In the genomic region with DNA sequence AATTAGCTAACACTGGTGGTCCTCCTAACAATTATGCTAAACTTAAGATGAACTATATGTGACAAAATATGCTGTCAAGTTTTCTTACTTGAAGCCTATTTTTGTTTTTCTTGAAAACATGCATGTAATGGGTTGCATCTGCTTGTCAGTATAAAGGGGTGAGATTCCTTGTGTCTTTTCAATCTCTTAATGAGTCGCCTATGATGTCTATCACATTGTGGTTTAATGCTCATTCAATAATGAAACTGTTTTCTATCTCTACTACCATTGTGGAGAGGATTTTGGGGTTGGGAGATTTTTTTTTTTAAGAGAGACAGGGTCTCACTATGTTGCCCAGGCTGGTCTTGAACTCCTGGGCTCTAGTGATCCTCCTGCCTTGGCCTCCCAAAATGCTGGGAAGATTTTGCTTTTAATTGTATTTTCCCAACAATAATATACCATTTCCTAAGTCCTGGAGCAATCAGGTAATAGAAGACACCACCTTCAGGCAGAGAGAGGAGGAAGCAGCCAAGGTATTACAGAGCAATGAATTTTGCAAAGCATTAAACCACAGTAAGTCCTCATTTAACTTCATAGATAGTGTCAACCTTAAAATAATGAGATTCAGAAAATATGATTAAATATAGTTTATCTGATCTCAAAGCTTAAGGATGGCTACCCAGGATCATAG, we compare ENCODE assay signal across 14 cellular contexts. TPM values are rescaled to one million over a fixed set of nuclear protein-coding genes. Genes with fewer than 3 reads are reported as not detected.
DNase-seq lines count a peak whose midpoint lies in the region; ATAC-seq and TF ChIP-seq lines count a peak whose summit lies in the region.
"Had no signal": no experiment of that assay in that cellular context is flagged by ENCODE, and none has a peak within 500 bp of the region (broad histone marks: within the 10 kb centered on the region; RNA-seq: fewer than 3 reads in every experiment).

No MANE protein-coding gene starts in this region.

- POLR2A ChIA-PET in T-cell (lab: Charles Lee) = interaction anchor here (0.6 to 1.2 kb wide), 3 partner anchors 10 to 1538 kb away, joined by 4 to 10 read pairs (median 4); no protein-coding TSS in a partner anchor

- no peaks in the 10 kb centered on the region for H3K27me3 Mint-ChIP-seq in T-cell
- H3K27me3 Mint-ChIP-seq in central memory CD8-positive, alpha-beta T cell = no peaks in the 10 kb centered on the region

- ATAC-seq in T-cell (replicated peaks in 1 of 4) = peak in 1 of 4 experiments; percentile 55
- peak; percentile 66 for ATAC-seq in central memory CD8-positive, alpha-beta T cell (replicated peaks; ENCODE audit: extremely low read depth, poor library complexity, severe bottlenecking)

- H3K36me3 Mint-ChIP-seq in T-cell = no peaks in the 10 kb centered on the region
- H3K36me3 Mint-ChIP-seq in central memory CD8-positive, alpha-beta T cell (ENCODE audit: insufficient read depth) = no peaks in the 10 kb centered on the region

- H3K27ac ChIP-seq in cardiac muscle cell (no peak overlapping the region), right atrium auricular region (no peak overlapping the region)
- H3K27ac ChIP-seq: BLaER1, esophagus squamous epithelium, KMS-11, SJCRH30 had no signal

- no peaks in the 10 kb centered on the region for H3K36me3 ChIP-seq in cardiac muscle cell
- H3K36me3 ChIP-seq in right atrium auricular region = no peaks in the 10 kb centered on the region
- H3K36me3 ChIP-seq: BLaER1, esophagus squamous epithelium, SJCRH30 had no signal

- no peak for DNase-seq in cardiac muscle cell (ENCODE audit: low read depth in 1 of 2, low spot score in 1 of 2)
- no peak for DNase-seq in right atrium auricular region (ENCODE audit: low spot score)
- no peak for DNase-seq in T-cell
- DNase-seq in central memory CD8-positive, alpha-beta T cell (ENCODE audit: low spot score in 2 of 2) = no peak
- DNase-seq in retinal pigment epithelial cell (ENCODE audit: low read depth) = no peak
- DNase-seq in amniotic stem cell (lab: John Stamatoyannopoulos, UW) = no peak
- DNase-seq in NCI-H526 treated with DMSO at 0.1 percent for 48 hours (lab: John Stamatoyannopoulos, UW) = no peak
- DNase-seq in HuH-7.5 (ENCODE audit: low spot score) = no peak
- DNase-seq: esophagus squamous epithelium, NCI-H1694, SJCRH30 had no signal

- peaks cover 0 to 5% (median 0%) of the 10 kb centered on the region in 3 donors for H3K9me3 Mint-ChIP-seq in T-cell
- no peaks in the 10 kb centered on the region for H3K9me3 Mint-ChIP-seq in central memory CD8-positive, alpha-beta T cell

- H3K27me3 ChIP-seq in cardiac muscle cell (no peaks in the 10 kb centered on the region), right atrium auricular region (no peaks in the 10 kb centered on the region)
- H3K27me3 ChIP-seq: BLaER1, esophagus squamous epithelium, SJCRH30 had no signal

- peaks cover 38 to 44% (median 43%) of the 10 kb centered on the region in 3 donors for H3K4me1 Mint-ChIP-seq in T-cell
- peaks cover 17% of the 10 kb centered on the region for H3K4me1 Mint-ChIP-seq in central memory CD8-positive, alpha-beta T cell

- TF ChIP-seq CTCF in cardiac muscle cell (IDR thresholded peaks at IDR 0.05; ENCODE audit: low read depth, low read length) = peak; percentile 16
- TF ChIP-seq CTCF in right atrium auricular region (IDR thresholded peaks at IDR 0.05) = no peak
- peak; percentile 13 for TF ChIP-seq CTCF in retinal pigment epithelial cell (conservative IDR thresholded peaks at IDR 0.05; ENCODE audit: low read depth, low read length)

- no peak overlapping the region for H3K4me3 ChIP-seq in cardiac muscle cell
- no peak overlapping the region for H3K4me3 ChIP-seq in right atrium auricular region
- no peak overlapping the region for H3K4me3 ChIP-seq in retinal pigment epithelial cell (ENCODE audit: low read length)
- H3K4me3 ChIP-seq: BLaER1, esophagus squamous epithelium, SJCRH30, skin epidermis had no signal

- H3K4me1 ChIP-seq in cardiac muscle cell (ENCODE audit: low read depth) (no peaks in the 10 kb centered on the region), right atrium auricular region (no peaks in the 10 kb centered on the region)
- H3K4me1 ChIP-seq: esophagus squamous epithelium, SJCRH30 had no signal

- CTCF ChIA-PET in T-cell (lab: Charles Lee) = interaction anchor here (0.6 kb wide), 3 partner anchors 9 to 1582 kb away, joined by 3 to 5 read pairs (median 5); no protein-coding TSS in a partner anchor

- peak overlapping the region in 1 of 3 donors; percentile 55 for H3K4me3 Mint-ChIP-seq in T-cell
- H3K4me3 Mint-ChIP-seq in central memory CD8-positive, alpha-beta T cell = no peak overlapping the region

- H3K9me3 ChIP-seq in cardiac muscle cell (ENCODE audit: low read depth) (no peaks in the 10 kb centered on the region), right atrium auricular region (no peaks in the 10 kb centered on the region)
- H3K9me3 ChIP-seq: BLaER1, esophagus squamous epithelium, SJCRH30 had no signal

- peak overlapping the region; percentile 88 to 93 for H3K27ac Mint-ChIP-seq in T-cell
- H3K27ac Mint-ChIP-seq in central memory CD8-positive, alpha-beta T cell (ENCODE audit: low read depth) = peak overlapping the region; percentile 84

RNA-seq across cellular contexts. Expression of a gene that starts 17.4 kb away (rescaled TPM):
- total RNA-seq in cardiac muscle cell (20.8 and 23.1 TPM in 2 replicates), right atrium auricular region (10 to 100 TPM; 21.5 to 22.8 TPM), T-cell (10 to 100 TPM; 21.4 to 33.3 (median 22.2) TPM)
- 40.1 and 40.6 TPM in 2 replicates for polyA plus RNA-seq in cardiac muscle cell

RNA-seq across cellular contexts. Expression of a gene that starts 29.7 kb away (rescaled TPM):
- total RNA-seq in cardiac muscle cell (47.6 and 64.5 TPM in 2 replicates), right atrium auricular region (10 to 100 TPM; 63.4 to 83.9 TPM), T-cell (100 to 1,000 TPM; 126 to 158 (median 151) TPM)
- 119 and 157 TPM in 2 replicates for polyA plus RNA-seq in cardiac muscle cell

RNA-seq across cellular contexts. Expression of a gene that starts 31.3 kb away (rescaled TPM):
- total RNA-seq in cardiac muscle cell (12.2 and 18.9 TPM in 2 replicates), right atrium auricular region (10 to 100 TPM in 1 of 2 donors, 1 to 10 TPM in 1; 6.1 to 10.1 TPM), T-cell (10 to 100 TPM; 45.8 to 55.9 (median 48.6) TPM)
- 8.2 and 12.7 TPM in 2 replicates for polyA plus RNA-seq in cardiac muscle cell

Comparison
In these comparisons a context has a peak if more than half of its experiments do, and no peak if none do; other contexts are left out.
1. CTCF ChIP-seq: peak in cardiac muscle cell (single experiment) and retinal pigment epithelial cell (single experiment); none in right atrium auricular region (0 of 2).